ENCODE assay signal across 8 cellular contexts in the genomic region with DNA sequence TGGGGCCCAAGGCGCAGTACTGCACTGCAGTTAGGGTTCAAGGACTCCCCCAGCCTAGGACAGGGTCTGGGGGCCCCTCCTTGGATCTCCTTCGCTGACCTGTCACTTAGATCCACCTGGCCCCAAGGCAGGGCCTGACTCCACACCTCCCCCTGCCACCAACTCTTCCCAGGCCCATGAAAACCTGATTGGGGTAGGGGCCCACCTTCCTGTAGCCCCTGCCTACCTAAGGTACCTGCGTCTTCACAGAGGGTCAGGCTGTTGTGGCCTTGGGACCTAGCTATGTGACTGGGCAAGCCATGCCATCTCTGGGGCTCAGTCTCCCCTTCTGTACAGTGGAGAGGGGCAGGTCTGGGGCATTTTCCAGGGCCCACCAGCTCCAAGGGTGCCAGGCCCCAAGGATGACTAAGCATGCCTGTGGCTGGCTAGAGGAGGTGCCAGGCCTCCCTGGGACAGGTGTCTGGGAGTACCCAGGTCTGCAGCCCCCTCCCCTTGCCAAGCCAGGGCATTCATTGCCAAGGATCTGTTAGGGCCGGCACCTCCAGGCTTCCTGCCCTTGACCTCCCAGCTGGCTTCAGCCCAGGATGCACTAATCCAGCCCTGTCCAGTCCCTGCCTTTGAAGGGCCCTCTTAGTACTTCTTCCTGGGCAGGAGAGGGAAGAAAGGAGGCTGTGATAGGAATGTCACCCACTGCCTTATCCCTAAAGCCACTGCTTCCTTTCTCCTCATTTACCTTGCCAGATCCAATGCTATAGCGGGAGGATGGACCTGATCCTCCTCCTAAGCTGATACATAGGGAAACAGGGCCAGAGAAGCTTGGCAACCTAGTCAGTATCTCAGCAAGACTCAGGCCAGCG. TPM values are rescaled to one million over a fixed set of nuclear protein-coding genes. Genes with fewer than 3 reads are reported as not detected.
DNase-seq lines count a peak whose midpoint lies in the region; ATAC-seq and TF ChIP-seq lines count a peak whose summit lies in the region.

No MANE protein-coding gene starts in this region.

- H3K4me3 ChIP-seq in ectodermal cell (ENCODE audit: insufficient read depth, low read depth, low read length), result peak overlapping the region; percentile 53

- no peaks in the 10 kb centered on the region for H3K4me1 ChIP-seq in ectodermal cell (ENCODE audit: control insufficient read depth, insufficient read depth, low read length)

- H3K27me3 ChIP-seq in ectodermal cell (ENCODE audit: control insufficient read depth, insufficient read depth, low read length, poor library complexity, severe bottlenecking), result no peaks in the 10 kb centered on the region

- TF ChIP-seq CTCF in C4-2B (conservative IDR thresholded peaks at IDR 0.05) (no peak), nephron progenitor cell (IDR thresholded peaks at IDR 0.05) (no peak)

- peaks cover 37% of the 10 kb centered on the region for H3K36me3 Mint-ChIP-seq in nephron progenitor cell (ENCODE audit: low read depth)

- no peaks in the 10 kb centered on the region for H3K9me3 ChIP-seq in ectodermal cell (ENCODE audit: control insufficient read depth, low read length)

- H3K27ac ChIP-seq in C4-2B (peak overlapping the region; percentile 76), ectodermal cell (ENCODE audit: insufficient read depth, low read depth, low read length, poor library complexity, severe bottlenecking) (no peak overlapping the region)

- peaks cover 29% of the 10 kb centered on the region for H3K4me1 Mint-ChIP-seq in nephron progenitor cell

- ATAC-seq in GM21717 (IDR thresholded peaks at IDR 0.05; ENCODE audit: unreplicated experiment), result no peak

- H3K27ac Mint-ChIP-seq in nephron progenitor cell, result no peak overlapping the region

- DNase-seq in NCI-H2029 treated with DMSO at 0.1 percent for 48 hours (lab: John Stamatoyannopoulos, UW) (peak; percentile 27), nephron progenitor cell (no peak), NCI-H748 (lab: John Stamatoyannopoulos, UW; ENCODE audit: unreplicated experiment) (no peak), EL (no peak), superior temporal gyrus (ENCODE audit: extremely low spot score) (no peak)

- WGBS in ectodermal cell, 2 experiments, result 71 to 76% methylated on average over 6 of the region's 6 CpGs

- peak overlapping the region; percentile 84 for H3K4me3 Mint-ChIP-seq in nephron progenitor cell

- H3K36me3 ChIP-seq in ectodermal cell (ENCODE audit: control insufficient read depth, insufficient read depth, low read length), result peaks cover 4% of the 10 kb centered on the region

- H3K9me3 Mint-ChIP-seq in nephron progenitor cell, result no peaks in the 10 kb centered on the region

- H3K27me3 Mint-ChIP-seq in nephron progenitor cell (ENCODE audit: low read depth, poor library complexity), result peaks cover 7% of the 10 kb centered on the region

RNA-seq across cellular contexts. Expression of gene LIMK1, which starts 1.3 kb away (rescaled TPM):
- polyA plus RNA-seq in ectodermal cell (2013, experiment 1 of 4), result 65.2 TPM
- 64.4 TPM for polyA plus RNA-seq in ectodermal cell (2013, experiment 2 of 4)
- 44.7 TPM for polyA plus RNA-seq in ectodermal cell (2013, experiment 3 of 4)
- 47.3 TPM for polyA plus RNA-seq in ectodermal cell (2013, experiment 4 of 4)

RNA-seq across cellular contexts. Expression of gene ELN, which starts 57.0 kb away (rescaled TPM):
- 1.4 TPM for polyA plus RNA-seq in ectodermal cell (2013, experiment 1 of 4)
- 1.9 TPM for polyA plus RNA-seq in ectodermal cell (2013, experiment 2 of 4)
- polyA plus RNA-seq in ectodermal cell (2013, experiment 3 of 4), result 2.3 TPM
- polyA plus RNA-seq in ectodermal cell (2013, experiment 4 of 4), result 3.9 TPM
